ENCODE assay signal across 29 cellular contexts in genomic region chr12:117311-117710, GRCh38. TPM values are rescaled to one million over a fixed set of nuclear protein-coding genes. Genes with fewer than 3 reads are reported as not detected.
"Had no signal": no experiment of that assay in that cellular context is flagged by ENCODE, and none has a peak within 500 bp of the region (broad histone marks: within the 10 kb centered on the region; RNA-seq: fewer than 3 reads in every experiment).

No MANE protein-coding gene starts in this region.

- H3K27me3 ChIP-seq: adrenal gland, ascending aorta had no signal

- H3K9me3 ChIP-seq: adrenal gland, ascending aorta, breast epithelium, esophagus squamous epithelium, gastroesophageal sphincter had no signal

- FAIRE-seq: colon had no signal

- H3K27ac ChIP-seq: adrenal gland, ascending aorta, breast epithelium, esophagus squamous epithelium, gastroesophageal sphincter, VCaP had no signal

- H3K36me3 ChIP-seq: adrenal gland, ascending aorta, breast epithelium, esophagus squamous epithelium, gastroesophageal sphincter had no signal

- DNase-seq: activated B cell treated with CpG ODN at 0.5 μM for 24 hours; activated CD4-positive, alpha-beta T cell treated with anti-CD3 and anti-CD28 coated beads for 48 hours; activated CD4-positive, alpha-beta T cell treated with anti-CD3 and anti-CD28 coated beads, Interleukin-2, amount 50 U/mL, for 1 hour; activated CD4-positive, alpha-beta T cell treated with anti-CD3 and anti-CD28 coated beads, Interleukin-2, amount 50 U/mL, for 48 hours; activated CD8-positive, alpha-beta memory T cell treated with anti-CD3 and anti-CD28 coated beads, Interleukin-2, amount 10 ng/mL, durations not matched to agents 7 days and 5 days; activated CD8-positive, alpha-beta memory T cell treated with anti-CD3 and anti-CD28 coated beads, Interleukin-2, amount 50 U/mL, for 4 hours; activated CD8-positive, alpha-beta T cell treated with anti-CD3 and anti-CD28 coated beads for 36 hours; activated effector memory CD4-positive, alpha-beta T cell treated with anti-CD3 and anti-CD28 coated beads, Interleukin-2, amount 50 U/mL, for 16 hours; activated naive CD4-positive, alpha-beta T cell treated with anti-CD3 and anti-CD28 coated beads for 36 hours; activated naive CD8-positive, alpha-beta T cell treated with anti-CD3 and anti-CD28 coated beads for 36 hours; activated naive CD8-positive, alpha-beta T cell treated with anti-CD3 and anti-CD28 coated beads, Interleukin-2, amount 50 U/mL, for 24 hours; activated T-cell treated with anti-CD3 and anti-CD28 coated beads, Interleukin-2, amount 50 U/mL, for 1 hour; activated T-cell treated with anti-CD3 and anti-CD28 coated beads, Interleukin-2, amount 50 U/mL, for 48 hours; adrenal gland; amygdala; cortex of kidney; dermis blood vessel endothelial cell; effector CD4-positive, alpha-beta T cell; effector memory CD8-positive, alpha-beta T cell; erythroblast; esophagus squamous epithelium; foreskin melanocyte; T-helper 2 cell had no signal

- H3K4me1 ChIP-seq: adrenal gland, ascending aorta, breast epithelium, esophagus squamous epithelium, gastroesophageal sphincter had no signal

- H3K4me3 ChIP-seq: adrenal gland, ascending aorta, breast epithelium, esophagus squamous epithelium, gastroesophageal sphincter had no signal

- ATAC-seq: activated CD4-positive, CD25-positive, alpha-beta regulatory T cell treated with anti-CD3 and anti-CD28 coated beads, Interleukin-2, amount 50 U/mL, for 24 hours; activated CD8-positive, alpha-beta memory T cell treated with anti-CD3 and anti-CD28 coated beads, Interleukin-2, amount 10 ng/mL, durations not matched to agents 7 days and 5 days; activated CD8-positive, alpha-beta T cell treated with anti-CD3 and anti-CD28 coated beads for 36 hours; activated naive CD8-positive, alpha-beta T cell treated with anti-CD3 and anti-CD28 coated beads, Interleukin-2, amount 50 U/mL, for 24 hours; effector memory CD8-positive, alpha-beta T cell; gastroesophageal sphincter had no signal

RNA-seq across cellular contexts. Expression of gene IQSEC3, which starts 50.7 kb away (rescaled TPM):
- total RNA-seq: activated B cell treated with CpG ODN at 0.5 μM for 24 hours had no signal
